Comparison of ENCODE assay signal across 8 cellular contexts in the genomic region with DNA sequence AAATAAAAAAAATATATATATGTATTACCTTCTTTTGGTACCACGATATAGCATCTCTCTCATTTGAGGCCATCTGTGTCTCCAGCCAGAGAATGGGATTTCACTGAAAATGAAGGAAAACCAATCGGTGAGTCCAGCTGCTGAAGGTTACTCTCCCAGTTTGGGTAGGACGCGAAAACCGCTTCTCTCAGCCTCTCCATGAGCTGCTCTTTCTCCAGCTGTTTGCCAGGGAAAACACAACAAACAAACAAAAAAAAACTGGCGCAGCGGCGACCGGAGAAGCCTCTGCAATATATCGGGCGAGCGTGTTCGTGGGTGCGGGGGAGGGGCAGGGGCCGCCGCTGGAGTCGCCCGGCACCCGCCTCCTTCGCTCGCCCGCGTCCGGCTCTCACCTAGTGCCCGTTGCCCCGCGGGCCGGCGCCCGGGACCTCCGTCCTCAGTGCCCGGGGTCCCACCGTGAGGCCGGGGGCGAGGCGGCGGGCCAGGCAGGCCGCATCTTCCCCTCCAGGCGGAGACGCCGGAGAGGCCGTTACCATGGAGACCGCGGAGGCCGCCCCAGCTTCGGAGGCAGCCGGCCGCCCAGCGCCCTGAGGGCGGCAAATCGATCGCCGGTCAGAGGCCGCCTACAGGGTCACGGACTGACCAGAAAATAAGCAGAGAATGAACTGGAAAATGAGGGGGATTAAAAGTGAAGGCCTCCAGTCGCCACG. TPM values are rescaled to one million over a fixed set of nuclear protein-coding genes. Genes with fewer than 3 reads are reported as not detected.
DNase-seq lines count a peak whose midpoint lies in the region; ATAC-seq and TF ChIP-seq lines count a peak whose summit lies in the region.

No MANE protein-coding gene starts in this region.

- peak; percentile 41 for ATAC-seq in CD4-positive, alpha-beta T cell (ENCODE audit: poor library complexity)
- ATAC-seq in GM19328 (IDR thresholded peaks at IDR 0.05; ENCODE audit: unreplicated experiment) = peak; percentile 47
- peak; percentile 70 for ATAC-seq in HG03439 (IDR thresholded peaks at IDR 0.05; ENCODE audit: unreplicated experiment)
- ATAC-seq in naive thymus-derived CD4-positive, alpha-beta T cell = peak; percentile 64
- peak; percentile 69 for ATAC-seq in stimulated activated naive CD8-positive, alpha-beta T cell treated with anti-CD3 and anti-CD28 coated beads, Interleukin-15, Interleukin-2, amounts not matched to agents 100 U/mL and 50 U/mL, for 24 hours

- peaks cover 13% of the 10 kb centered on the region for H3K36me3 Mint-ChIP-seq in CD4-positive, alpha-beta T cell (ENCODE audit: low read depth)
- H3K36me3 Mint-ChIP-seq in naive thymus-derived CD4-positive, alpha-beta T cell = peaks cover 0 to 11% (median 0%) of the 10 kb centered on the region in 5 donors

- no peaks in the 10 kb centered on the region for H3K9me2 ChIP-seq in OCI-LY7 (ENCODE audit: insufficient read depth, low read length)

- peak overlapping the region; percentile 57 for H3K27ac ChIP-seq in CD4-positive, alpha-beta T cell (ENCODE audit: low read depth, low read length)
- H3K27ac ChIP-seq in OCI-LY7 (ENCODE audit: low read depth, low read length, poor library complexity, severe bottlenecking) (peak overlapping the region; percentile 58), fibroblast of lung (ENCODE audit: insufficient read depth, low read length) (peak overlapping the region; percentile 99)
- peak overlapping the region; percentile 74 for H3K27ac ChIP-seq in naive thymus-derived CD4-positive, alpha-beta T cell (ENCODE audit: low read depth, low read length)

- peak overlapping the region; percentile 88 for H3K9ac ChIP-seq in fibroblast of lung (ENCODE audit: insufficient read depth, low read length)

- no peaks in the 10 kb centered on the region for H3K9me3 ChIP-seq in CD4-positive, alpha-beta T cell (ENCODE audit: control insufficient read depth, low read length)
- no peaks in the 10 kb centered on the region for H3K9me3 ChIP-seq in OCI-LY7 (ENCODE audit: low read length)
- H3K9me3 ChIP-seq in fibroblast of lung (ENCODE audit: control insufficient read depth, insufficient read depth, low read depth, low read length) = no peaks in the 10 kb centered on the region
- H3K9me3 ChIP-seq in naive thymus-derived CD4-positive, alpha-beta T cell (ENCODE audit: control insufficient read depth in 2 of 3, low read length in 3 of 3) = no peaks in the 10 kb centered on the region

- H3K27ac Mint-ChIP-seq in CD4-positive, alpha-beta T cell = peak overlapping the region; percentile 80
- peak overlapping the region; percentile 25 to 96 (median 88) for H3K27ac Mint-ChIP-seq in naive thymus-derived CD4-positive, alpha-beta T cell

- H2AFZ ChIP-seq in OCI-LY7 (ENCODE audit: low read length) (peak overlapping the region; percentile 98), fibroblast of lung (ENCODE audit: low read length) (peak overlapping the region; percentile 68)

- no TSS peak for BruUV-seq in OCI-LY7 (replicated peaks; lab: Mats Ljungman, UMichigan)

- peaks cover 41% of the 10 kb centered on the region for H3K4me1 Mint-ChIP-seq in CD4-positive, alpha-beta T cell (ENCODE audit: low read depth)
- H3K4me1 Mint-ChIP-seq in naive thymus-derived CD4-positive, alpha-beta T cell = peaks cover 0 to 36% (median 22%) of the 10 kb centered on the region in 7 donors

- intact Hi-C loops in CD4-positive, alpha-beta T cell (cut with DNase I, micrococcal nuclease) = loop anchor here in 1 of 2 experiments (1.0 to 2.0 kb wide), 2 partner anchors 24 to 54 kb away; partner anchors contain the start of gene RSBN1
- intact Hi-C loops in OCI-LY7 (cut with micrococcal nuclease; ENCODE audit: unreplicated experiment) = loop anchor here (1.0 kb wide), 2 partner anchors 54 to 171 kb away; partner anchors contain the start of genes HIPK1 and RSBN1
- intact Hi-C loops in naive thymus-derived CD4-positive, alpha-beta T cell (cut with micrococcal nuclease) = loop anchor here (1.0 to 5.0 kb wide), 10 partner anchors 25 to 1044 kb away; partner anchors contain the start of genes MAGI3 (in 2 of the 2), AP4B1 (in 1 of the 2), DCLRE1B (in 1 of the 2) and LRIG2 (in 1 of the 2)

- H4K20me1 ChIP-seq in OCI-LY7 (ENCODE audit: insufficient read depth, low read length) (no peaks in the 10 kb centered on the region), fibroblast of lung (ENCODE audit: control insufficient read depth, extremely low read depth, insufficient read depth, low read length) (no peaks in the 10 kb centered on the region)

- H3K4me1 ChIP-seq in OCI-LY7 (ENCODE audit: insufficient read depth, low read length, poor library complexity, severe bottlenecking) = peaks cover 20% of the 10 kb centered on the region
- peaks cover 4% of the 10 kb centered on the region for H3K4me1 ChIP-seq in fibroblast of lung (ENCODE audit: control insufficient read depth, extremely low read depth, insufficient read depth, low read length)
- H3K4me1 ChIP-seq in naive thymus-derived CD4-positive, alpha-beta T cell (ENCODE audit: control insufficient read depth in 2 of 2, insufficient read depth in 2 of 2, low read length in 2 of 2) = peaks cover 0 to 16% of the 10 kb centered on the region in 2 donors

- no peaks in the 10 kb centered on the region for H3K27me3 ChIP-seq in CD4-positive, alpha-beta T cell (ENCODE audit: control insufficient read depth, insufficient read depth, low read length)
- H3K27me3 ChIP-seq in fibroblast of lung (ENCODE audit: control insufficient read depth, insufficient read depth, low read length) = no peaks in the 10 kb centered on the region
- no peaks in the 10 kb centered on the region for H3K27me3 ChIP-seq in naive thymus-derived CD4-positive, alpha-beta T cell (ENCODE audit: control insufficient read depth in 2 of 2, insufficient read depth in 2 of 2, low read length in 2 of 2)

- H3K4me3 Mint-ChIP-seq in CD4-positive, alpha-beta T cell = peak overlapping the region; percentile 95
- H3K4me3 Mint-ChIP-seq in naive thymus-derived CD4-positive, alpha-beta T cell = peak overlapping the region; percentile 91 to 97 (median 93)

- POLR2A ChIA-PET in CD4-positive, alpha-beta T cell (lab: Charles Lee) = interaction anchor here (1.1 to 3.6 kb wide), 7 partner anchors 22 to 171 kb away, joined by 3 to 47 read pairs (median 16); partner anchors contain the start of genes AP4B1, HIPK1 and RSBN1
- POLR2A ChIA-PET in OCI-LY7 (lab: Charles Lee) = interaction anchor here (0.5 to 2.5 kb wide), 18 partner anchors 8 to 1487 kb away, joined by 3 to 11 read pairs (median 3); partner anchors contain the start of gene RSBN1
- POLR2A ChIA-PET in naive thymus-derived CD4-positive, alpha-beta T cell (lab: Charles Lee) = interaction anchor here (0.6 to 3.3 kb wide), 7 partner anchors 23 to 698 kb away, joined by 3 to 31 read pairs (median 7); partner anchors contain the start of genes AP4B1, HIPK1 and RSBN1

- H3K4me2 ChIP-seq in OCI-LY7 (ENCODE audit: low read length) (peak overlapping the region; percentile 88), fibroblast of lung (ENCODE audit: extremely low read depth, insufficient read depth, low read length) (peak overlapping the region; percentile 98)

- CTCF ChIA-PET in CD4-positive, alpha-beta T cell (lab: Charles Lee) = interaction anchor here (0.6 to 1.7 kb wide), 6 partner anchors 11 to 1020 kb away, joined by 3 to 5 read pairs (median 3); no protein-coding TSS in a partner anchor
- CTCF ChIA-PET in OCI-LY7 (lab: Charles Lee; ENCODE audit: unreplicated experiment) = interaction anchor here (0.6 to 0.9 kb wide), 3 partner anchors 25 to 1698 kb away, joined by 3 to 5 read pairs (median 4); no protein-coding TSS in a partner anchor
- CTCF ChIA-PET in naive thymus-derived CD4-positive, alpha-beta T cell (lab: Charles Lee) = interaction anchor here (0.6 to 1.4 kb wide), 5 partner anchors 23 to 1228 kb away, joined by 3 to 5 read pairs (median 3); no protein-coding TSS in a partner anchor

- no peak for TF ChIP-seq CTCF in CD4-positive, alpha-beta T cell (IDR thresholded peaks at IDR 0.05)
- no peak for TF ChIP-seq CTCF in OCI-LY7 (conservative IDR thresholded peaks at IDR 0.05; ENCODE audit: low read length)
- no peak for TF ChIP-seq CTCF in fibroblast of lung (conservative IDR thresholded peaks at IDR 0.05 in 1 of 2, IDR thresholded peaks at IDR 0.05 in 1 of 2; ENCODE audit: low read depth in 1 of 2, low read length in 2 of 2)

- peak; percentile 15 to 61 (median 40) for DNase-seq in CD4-positive, alpha-beta T cell
- DNase-seq in OCI-LY7 (ENCODE audit: low spot score) (peak; percentile 68), activated T-helper 1 cell treated with Interleukin-2 at 50 U/mL for 16 hours (ENCODE audit: low read depth) (peak; percentile 41), fibroblast of lung (ENCODE audit: low read depth in 2 of 2) (peak; percentile 43 to 48)
- DNase-seq in naive thymus-derived CD4-positive, alpha-beta T cell = peak; percentile 41 to 73 (median 52)
- DNase-seq in stimulated activated naive CD8-positive, alpha-beta T cell treated with anti-CD3 and anti-CD28 coated beads, Interleukin-15, Interleukin-2, amounts not matched to agents 100 U/mL and 50 U/mL, for 24 hours = peak; percentile 70

- H3K79me2 ChIP-seq in OCI-LY7 (ENCODE audit: insufficient read depth, low read depth, low read length) (peaks cover 5% of the 10 kb centered on the region; the same call in 1 of the 2 replicates), fibroblast of lung (ENCODE audit: control insufficient read depth, insufficient read depth, low read length) (peaks cover 9% of the 10 kb centered on the region)

- peak overlapping the region; percentile 86 for H3K4me3 ChIP-seq in OCI-LY7 (ENCODE audit: low read depth, low read length, poor library complexity, severe bottlenecking)
- peak overlapping the region; percentile 64 to 95 (median 67) for H3K4me3 ChIP-seq in fibroblast of lung (replicated peaks in 1 of 4; ENCODE audit: control extremely low read depth in 1 of 4, insufficient read depth in 1 of 4, low read depth in 3 of 4, low read length in 4 of 4)
- peak overlapping the region; percentile 81 for H3K4me3 ChIP-seq in naive thymus-derived CD4-positive, alpha-beta T cell (ENCODE audit: low read length)

- H3K27me3 Mint-ChIP-seq in CD4-positive, alpha-beta T cell = no peaks in the 10 kb centered on the region
- H3K27me3 Mint-ChIP-seq in naive thymus-derived CD4-positive, alpha-beta T cell = no peaks in the 10 kb centered on the region

- H3K36me3 ChIP-seq in OCI-LY7 (ENCODE audit: insufficient read depth, low read length) (peaks cover 21% of the 10 kb centered on the region), fibroblast of lung (ENCODE audit: control insufficient read depth, insufficient read depth, low read length) (no peaks in the 10 kb centered on the region)
- H3K36me3 ChIP-seq in naive thymus-derived CD4-positive, alpha-beta T cell (ENCODE audit: control insufficient read depth in 2 of 3, insufficient read depth in 3 of 3, low read length in 3 of 3) = peaks cover 0 to 4% (median 0%) of the 10 kb centered on the region in 3 experiments

- H3K9me3 Mint-ChIP-seq in CD4-positive, alpha-beta T cell = no peaks in the 10 kb centered on the region
- H3K9me3 Mint-ChIP-seq in naive thymus-derived CD4-positive, alpha-beta T cell = peaks cover 0 to 2% (median 0%) of the 10 kb centered on the region in 11 donors

RNA-seq across cellular contexts. Expression of gene PHTF1, which starts 0.5 kb away (rescaled TPM):
- total RNA-seq in CD4-positive, alpha-beta T cell = 1 to 10 TPM; 3.1 to 4.0 TPM
- 7.1 and 11.8 TPM in 2 replicates for total RNA-seq in OCI-LY7 (2014; rRNA removed; shearing (Covaris generic))
- total RNA-seq in OCI-LY7 (2022) (17.1 and 18.8 TPM in 2 replicates), fibroblast of lung (33.4 and 36.3 TPM in 2 replicates)
- 15.4 and 16.9 TPM in 2 replicates for polyA plus RNA-seq in fibroblast of lung
- polyA plus RNA-seq in fibroblast of lung (2012) = 18.1 and 20.1 TPM in 2 replicates
- 4.7 and 7.0 TPM in 2 replicates for polyA minus RNA-seq in fibroblast of lung (ENCODE audit: low replicate concordance)
- total RNA-seq in naive thymus-derived CD4-positive, alpha-beta T cell = 10 to 100 TPM in 2 of 5 experiments, 1 to 10 TPM in 3; 2.5 to 21.0 (median 7.1) TPM
- polyA plus RNA-seq in naive thymus-derived CD4-positive, alpha-beta T cell = 1 to 10 TPM; 1.4 to 1.6 TPM

RNA-seq across cellular contexts. Expression of gene RSBN1, which starts 53.5 kb away (rescaled TPM):
- total RNA-seq in CD4-positive, alpha-beta T cell = 10 to 100 TPM; 44.2 to 44.6 TPM
- total RNA-seq in OCI-LY7 (2014; rRNA removed; shearing (Covaris generic)) = 10.8 and 12.5 TPM in 2 replicates
- total RNA-seq in OCI-LY7 (2022) (19.0 TPM in 2 replicates), fibroblast of lung (8.7 and 9.4 TPM in 2 replicates)
- 6.4 and 10.2 TPM in 2 replicates for polyA plus RNA-seq in fibroblast of lung
- polyA plus RNA-seq in fibroblast of lung (2012) = 4.2 and 4.8 TPM in 2 replicates
- 1.4 and 4.0 TPM in 2 replicates for polyA minus RNA-seq in fibroblast of lung (ENCODE audit: low replicate concordance)
- 10 to 100 TPM; 29.9 to 58.1 (median 42.0) TPM for total RNA-seq in naive thymus-derived CD4-positive, alpha-beta T cell
- polyA plus RNA-seq in naive thymus-derived CD4-positive, alpha-beta T cell = 10 to 100 TPM; 40.7 to 44.2 TPM

Comparison
In these comparisons a context has a peak if more than half of its experiments do, and no peak if none do; other contexts are left out.
1. Peak in every context shown above with its lines: DNase-seq, ATAC-seq, H3K4me3 ChIP-seq and H3K27ac ChIP-seq.